In the genomic region with DNA sequence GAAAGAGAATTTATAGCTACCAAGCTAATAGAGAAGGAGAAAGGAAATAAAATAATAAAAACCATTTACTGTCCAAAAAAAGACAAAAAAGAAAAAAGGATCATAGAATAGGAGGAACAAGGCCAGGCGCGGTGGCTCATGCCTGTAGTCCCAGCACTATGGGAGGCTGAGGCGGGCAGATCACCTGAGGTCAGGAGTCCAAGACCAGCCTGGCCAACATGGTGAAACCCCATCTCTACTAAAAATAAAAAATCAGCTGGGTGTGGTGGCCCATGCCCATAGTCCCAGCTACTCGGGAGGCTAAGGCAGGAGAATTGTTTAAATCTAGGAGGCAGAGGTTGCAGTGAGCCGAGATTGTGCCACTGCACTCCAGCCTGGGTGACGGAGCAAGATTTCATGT, we compare ENCODE assay signal across 8 cellular contexts. TPM values are rescaled to one million over a fixed set of nuclear protein-coding genes. Genes with fewer than 3 reads are reported as not detected.
A peak's percentile ranks its signal among the peaks of the same experiment; 100 is the strongest.
DNase-seq lines count a peak whose midpoint lies in the region; ATAC-seq, FAIRE-seq and TF ChIP-seq lines count a peak whose summit lies in the region.
"Not testable (repeated sequence)": the region's sequence is repeated elsewhere in the genome, so short reads cannot be mapped to it uniquely, and the experiment has no call there.

No MANE protein-coding gene starts in this region.

- not testable (repeated sequence) for H3K9me3 ChIP-seq in CD4-positive, alpha-beta T cell (ENCODE audit: control insufficient read depth, low read length); T-helper 17 cell (ENCODE audit: control insufficient read depth, low read length, poor library complexity, severe bottlenecking); HepG2 (ENCODE audit: low read length)

- not testable (repeated sequence) for H3K27me3 ChIP-seq in CD4-positive, alpha-beta T cell (ENCODE audit: control insufficient read depth, insufficient read depth, low read length); HepG2 (ENCODE audit: control insufficient read depth in 1 of 2, insufficient read depth in 2 of 2, low read length in 2 of 2)

- 95% methylated on average over 6 of the region's 6 CpGs for WGBS in HepG2 (ENCODE audit: low lambda C conversion rate)

- ATAC-seq in CD4-positive, alpha-beta T cell (ENCODE audit: poor library complexity); T-helper 17 cell; central memory CD8-positive, alpha-beta T cell (replicated peaks; ENCODE audit: extremely low read depth, poor library complexity, severe bottlenecking); effector memory CD8-positive, alpha-beta T cell (replicated peaks); HepG2; natural killer cell: not testable (repeated sequence)

- peak overlapping the region; percentile 52 for H3K27ac Mint-ChIP-seq in CD4-positive, alpha-beta T cell
- H3K27ac Mint-ChIP-seq in T-helper 17 cell (peak overlapping the region; percentile 22), natural killer cell (peak overlapping the region; percentile 4 to 54)
- H3K27ac Mint-ChIP-seq in activated naive CD4-positive, alpha-beta T cell treated with anti-CD3 and anti-CD28 coated beads, Interleukin-2, amount 50 U/mL, for 24 hours: peak overlapping the region; percentile 13
- not testable (repeated sequence) for H3K27ac Mint-ChIP-seq in activated naive CD8-positive, alpha-beta T cell treated with anti-CD3 and anti-CD28 coated beads for 36 hours
- peak overlapping the region; percentile 81 for H3K27ac Mint-ChIP-seq in central memory CD8-positive, alpha-beta T cell (ENCODE audit: low read depth)
- peak overlapping the region; percentile 77 to 90 for H3K27ac Mint-ChIP-seq in effector memory CD8-positive, alpha-beta T cell

- CTCF ChIA-PET in CD4-positive, alpha-beta T cell (lab: Charles Lee): interaction anchor here (1.0 kb wide), 1 partner anchor 24 kb away, joined by 3 read pairs; a partner anchor contains a TSS
- CTCF ChIA-PET in HepG2 (lab: Yijun Ruan, JAX; ENCODE audit: low intra/inter-chr PET ratio, low total read pairs): not testable (repeated sequence)

- FAIRE-seq in HepG2 (lab: Jason Lieb, UNC): not testable (repeated sequence)

- H3K79me2 ChIP-seq in HepG2 (ENCODE audit: insufficient read depth, low read length): not testable (repeated sequence)

- in situ Hi-C loops in HepG2 (cut with HindIII; ENCODE audit: extremely low pct_ligation_motif_present, low pct_unique_long_range_greater_than_20kb): not testable (repeated sequence)

- H3K27me3 Mint-ChIP-seq in CD4-positive, alpha-beta T cell; T-helper 17 cell; activated naive CD4-positive, alpha-beta T cell treated with anti-CD3 and anti-CD28 coated beads, Interleukin-2, amount 50 U/mL, for 24 hours; activated naive CD8-positive, alpha-beta T cell treated with anti-CD3 and anti-CD28 coated beads for 36 hours; central memory CD8-positive, alpha-beta T cell; effector memory CD8-positive, alpha-beta T cell; natural killer cell (ENCODE audit: low read depth in 2 of 2): not testable (repeated sequence)

- POLR2A ChIA-PET in CD4-positive, alpha-beta T cell (lab: Charles Lee): interaction anchor here (0.7 to 0.9 kb wide), 2 partner anchors 16 to 24 kb away, joined by 3 read pairs; a partner anchor contains a TSS
- POLR2A ChIA-PET in HepG2 (lab: Yijun Ruan, JAX): not testable (repeated sequence)

- H3K36me3 Mint-ChIP-seq in CD4-positive, alpha-beta T cell (ENCODE audit: low read depth): peaks cover 52% of the 10 kb centered on the region
- not testable (repeated sequence) for H3K36me3 Mint-ChIP-seq in T-helper 17 cell (ENCODE audit: low read depth); natural killer cell
- peaks cover 12% of the 10 kb centered on the region for H3K36me3 Mint-ChIP-seq in activated naive CD4-positive, alpha-beta T cell treated with anti-CD3 and anti-CD28 coated beads, Interleukin-2, amount 50 U/mL, for 24 hours
- H3K36me3 Mint-ChIP-seq in activated naive CD8-positive, alpha-beta T cell treated with anti-CD3 and anti-CD28 coated beads for 36 hours: peaks cover 29% of the 10 kb centered on the region
- H3K36me3 Mint-ChIP-seq in central memory CD8-positive, alpha-beta T cell (ENCODE audit: insufficient read depth): peaks cover 24% of the 10 kb centered on the region
- peaks cover 23% of the 10 kb centered on the region for H3K36me3 Mint-ChIP-seq in effector memory CD8-positive, alpha-beta T cell (ENCODE audit: insufficient read depth)

- DNase-seq in CD4-positive, alpha-beta T cell; T-helper 17 cell; activated naive CD8-positive, alpha-beta T cell treated with anti-CD3 and anti-CD28 coated beads for 36 hours; central memory CD8-positive, alpha-beta T cell (ENCODE audit: low spot score in 2 of 2); effector memory CD8-positive, alpha-beta T cell; HepG2 (ENCODE audit: low spot score); natural killer cell: not testable (repeated sequence)

- not testable (repeated sequence) for BruUV-seq in HepG2 (replicated peaks; lab: Mats Ljungman, UMichigan)

- TF ChIP-seq EP300 in HepG2 (IDR thresholded peaks at IDR 0.05; ENCODE audit: low read depth in 2 of 2, low read length in 2 of 2); HepG2 (CRISPR knock-in tag; IDR thresholded peaks at IDR 0.05; ENCODE audit: borderline replicate concordance): not testable (repeated sequence)

- H3K36me3 ChIP-seq in HepG2 (replicated peaks in 1 of 2; ENCODE audit: control insufficient read depth in 1 of 2, insufficient read depth in 2 of 2, low read length in 2 of 2): not testable (repeated sequence)

- TF ChIP-seq POLR2A in HepG2 (IDR thresholded peaks at IDR 0.05; ENCODE audit: insufficient read depth in 1 of 2, low read depth in 2 of 2, low read length in 2 of 2): not testable (repeated sequence)

- H4K20me1 ChIP-seq in HepG2 (ENCODE audit: insufficient read depth, low read length): not testable (repeated sequence)

- not testable (repeated sequence) for TF ChIP-seq RAD21 in HepG2 (CRISPR knock-in tag; IDR thresholded peaks at IDR 0.05)

- not testable (repeated sequence) for H3K4me3 ChIP-seq in HepG2 (replicated peaks in 1 of 3; ENCODE audit: insufficient read depth in 1 of 3, low read depth in 2 of 3, low read length in 3 of 3)

- not testable (repeated sequence) for H3K9ac ChIP-seq in HepG2 (ENCODE audit: insufficient read depth, low read depth, low read length)

- H3K4me3 Mint-ChIP-seq in CD4-positive, alpha-beta T cell; T-helper 17 cell; activated naive CD4-positive, alpha-beta T cell treated with anti-CD3 and anti-CD28 coated beads, Interleukin-2, amount 50 U/mL, for 24 hours; central memory CD8-positive, alpha-beta T cell; natural killer cell: not testable (repeated sequence)
- H3K4me3 Mint-ChIP-seq in activated naive CD8-positive, alpha-beta T cell treated with anti-CD3 and anti-CD28 coated beads for 36 hours: peak overlapping the region; percentile 29
- peak overlapping the region in 1 of 2 donors; percentile 33 for H3K4me3 Mint-ChIP-seq in effector memory CD8-positive, alpha-beta T cell

- H3K4me1 Mint-ChIP-seq in CD4-positive, alpha-beta T cell (ENCODE audit: low read depth): peaks cover 81% of the 10 kb centered on the region
- H3K4me1 Mint-ChIP-seq in T-helper 17 cell (peaks cover 32% of the 10 kb centered on the region), natural killer cell (peaks cover 40 to 58% of the 10 kb centered on the region in 2 donors)
- H3K4me1 Mint-ChIP-seq in activated naive CD4-positive, alpha-beta T cell treated with anti-CD3 and anti-CD28 coated beads, Interleukin-2, amount 50 U/mL, for 24 hours: peaks cover 61% of the 10 kb centered on the region
- H3K4me1 Mint-ChIP-seq in activated naive CD8-positive, alpha-beta T cell treated with anti-CD3 and anti-CD28 coated beads for 36 hours: peaks cover 25% of the 10 kb centered on the region
- H3K4me1 Mint-ChIP-seq in central memory CD8-positive, alpha-beta T cell: peaks cover 65% of the 10 kb centered on the region
- H3K4me1 Mint-ChIP-seq in effector memory CD8-positive, alpha-beta T cell (ENCODE audit: low read depth in 2 of 2): peaks cover 29 to 55% of the 10 kb centered on the region in 2 donors

- not testable (repeated sequence) for H3K9me3 Mint-ChIP-seq in CD4-positive, alpha-beta T cell; activated naive CD4-positive, alpha-beta T cell treated with anti-CD3 and anti-CD28 coated beads, Interleukin-2, amount 50 U/mL, for 24 hours; activated naive CD8-positive, alpha-beta T cell treated with anti-CD3 and anti-CD28 coated beads for 36 hours; central memory CD8-positive, alpha-beta T cell; effector memory CD8-positive, alpha-beta T cell; natural killer cell

- TF ChIP-seq CTCF in CD4-positive, alpha-beta T cell (IDR thresholded peaks at IDR 0.05); HepG2 (CRISPR knock-in tag; IDR thresholded peaks at IDR 0.05); natural killer cell (IDR thresholded peaks at IDR 0.05): not testable (repeated sequence)

- not testable (repeated sequence) for H3K4me1 ChIP-seq in HepG2 (ENCODE audit: insufficient read depth, low read length)

- intact Hi-C loops in CD4-positive, alpha-beta T cell (cut with DNase I, micrococcal nuclease); HepG2 (cut with micrococcal nuclease; ENCODE audit: unreplicated experiment); natural killer cell (cut with micrococcal nuclease): not testable (repeated sequence)

- not testable (repeated sequence) for H3K4me2 ChIP-seq in HepG2 (ENCODE audit: low read depth, low read length)

- H2AFZ ChIP-seq in HepG2 (ENCODE audit: low read length): not testable (repeated sequence)

- H3K27ac ChIP-seq in CD4-positive, alpha-beta T cell (ENCODE audit: low read depth, low read length); HepG2 (ENCODE audit: extremely low read length, insufficient read depth, low read length): not testable (repeated sequence)

RNA-seq across cellular contexts. Expression of a gene that starts 23.9 kb away (rescaled TPM):
- 10 to 100 TPM; 50.7 to 57.3 TPM for total RNA-seq in CD4-positive, alpha-beta T cell
- total RNA-seq in T-helper 17 cell (10 to 100 TPM; 64.4 to 64.5 TPM), HepG2 (2016; rRNA removed; fragmentation: Illumina TruSeq; extraction: Trizol) (4.7 and 4.9 TPM in 2 replicates), natural killer cell (100 to 1,000 TPM in 1 of 3 donors, 10 to 100 TPM in 2; 74.3 to 100 (median 76.3) TPM)
- total RNA-seq in activated naive CD8-positive, alpha-beta T cell treated with anti-CD3 and anti-CD28 coated beads for 36 hours: 10 to 100 TPM; 16.2 to 19.2 TPM
- total RNA-seq in HepG2 (2016; cell fraction: cytosol; rRNA removed; fragmentation: Illumina TruSeq; extraction: Trizol; ENCODE audit: low read depth): 11.1 and 13.2 TPM in 2 replicates
- total RNA-seq in HepG2 (2016; cell fraction: insoluble cytoplasmic fraction; rRNA removed; fragmentation: Illumina TruSeq; extraction: Trizol): 3.2 TPM in 2 replicates
- total RNA-seq in HepG2 (2016; cell fraction: membrane; rRNA removed; fragmentation: Illumina TruSeq; extraction: Trizol): 2.2 and 2.9 TPM in 2 replicates
- 7.0 and 9.7 TPM in 2 replicates for total RNA-seq in HepG2 (2016; cell fraction: nucleus; rRNA removed; fragmentation: Illumina TruSeq; extraction: Trizol)
- 0.61 and 0.66 TPM in 2 replicates for polyA plus RNA-seq in HepG2 (2011; rRNA removed)
- polyA plus RNA-seq in HepG2 (2011; cell fraction: cytosol; rRNA removed): 0.35 and 0.46 TPM in 2 replicates
- 3.4 and 4.2 TPM in 2 replicates for polyA plus RNA-seq in HepG2 (2011; cell fraction: nucleus; rRNA removed)
- 3.6 and 4.0 TPM in 2 replicates for polyA plus RNA-seq in HepG2 (2012)
- polyA plus RNA-seq in HepG2 (2016; cell fraction: cytosol; fragmentation: Illumina TruSeq; extraction: Trizol; ENCODE audit: low read depth): 0.14 and 0.17 TPM in 2 replicates
- 2.5 and 3.2 TPM in 2 replicates for polyA plus RNA-seq in HepG2 (2016; cell fraction: insoluble cytoplasmic fraction; fragmentation: Illumina TruSeq; extraction: Trizol; ENCODE audit: low read depth)
- 0.18 and 0.30 TPM in 2 replicates for polyA plus RNA-seq in HepG2 (2016; cell fraction: membrane; fragmentation: Illumina TruSeq; extraction: Trizol; ENCODE audit: low read depth)
- 10.3 and 10.4 TPM in 2 replicates for polyA plus RNA-seq in HepG2 (2016; cell fraction: nucleus; fragmentation: Illumina TruSeq; extraction: Trizol; ENCODE audit: insufficient read depth, low read depth)
- polyA minus RNA-seq in HepG2 (2011; rRNA and poly(A)+ RNA removed; ENCODE audit: low replicate concordance): 4.5 and 10.3 TPM in 2 replicates
- 2.3 and 2.8 TPM in 2 replicates for polyA minus RNA-seq in HepG2 (2011; cell fraction: cytosol; rRNA and poly(A)+ RNA removed)
- 6.7 and 7.3 TPM in 2 replicates for polyA minus RNA-seq in HepG2 (2011; cell fraction: nucleus; rRNA and poly(A)+ RNA removed)
